In genomic region chr12:28024231-28024995, GRCh38 we compare ENCODE assay signal across 15 cellular contexts. TPM values are rescaled to one million over a fixed set of nuclear protein-coding genes. Genes with fewer than 3 reads are reported as not detected.
A peak's percentile ranks its signal among the peaks of the same experiment; 100 is the strongest.
DNase-seq lines count a peak whose midpoint lies in the region; ATAC-seq, FAIRE-seq and TF ChIP-seq lines count a peak whose summit lies in the region.
"Had no signal": no experiment of that assay in that cellular context is flagged by ENCODE, and none has a peak within 500 bp of the region (broad histone marks: within the 10 kb centered on the region; RNA-seq: fewer than 3 reads in every experiment).

No MANE protein-coding gene starts in this region.

- no peaks in the 10 kb centered on the region for H3K27me3 ChIP-seq in small intestine (ENCODE audit: control insufficient read depth in 2 of 2, insufficient read depth in 2 of 2, low read length in 2 of 2)
- H3K27me3 ChIP-seq: upper lobe of right lung had no signal

- in situ Hi-C loops in Caki2 (cut with HindIII; ENCODE audit: low pct_unique_long_range_greater_than_20kb, low sequenced_read_pairs), result no loop called here
- in situ Hi-C loops in astrocyte of the spinal cord (cut with HindIII; ENCODE audit: low sequenced_read_pairs), result no loop called here

- H3K27ac ChIP-seq in small intestine (ENCODE audit: low read depth in 1 of 2, low read length in 1 of 2), result no peak overlapping the region
- H3K27ac ChIP-seq: upper lobe of right lung had no signal

- H3K4me1 ChIP-seq in small intestine (ENCODE audit: control insufficient read depth in 2 of 2, insufficient read depth in 1 of 2, low read depth in 1 of 2, low read length in 1 of 2), result no peaks in the 10 kb centered on the region
- H3K4me1 ChIP-seq: upper lobe of right lung had no signal

- H3K36me3 ChIP-seq in small intestine (ENCODE audit: control insufficient read depth in 2 of 2, insufficient read depth in 2 of 2, low read length in 2 of 2), result no peaks in the 10 kb centered on the region
- H3K36me3 ChIP-seq: upper lobe of right lung had no signal

- TF ChIP-seq CTCF in astrocyte of the spinal cord (IDR thresholded peaks at IDR 0.05; ENCODE audit: low read depth, low read length), result no peak

- ATAC-seq in GM21737 (IDR thresholded peaks at IDR 0.05; ENCODE audit: unreplicated experiment) (no peak), HG02840 (IDR thresholded peaks at IDR 0.05; ENCODE audit: low FRiP score, unreplicated experiment) (no peak)
- ATAC-seq: upper lobe of right lung had no signal

- FAIRE-seq in small intestine (lab: Jason Lieb, UNC), result no peak

- H3K4me3 ChIP-seq in astrocyte of the spinal cord (ENCODE audit: low read depth, low read length) (no peak overlapping the region), small intestine (ENCODE audit: low read depth in 1 of 2, low read length in 2 of 2) (no peak overlapping the region)
- H3K4me3 ChIP-seq: upper lobe of right lung had no signal

- DNase-seq in Caki2 (ENCODE audit: low read depth) (peak; percentile 23), HT1080 (ENCODE audit: low read depth) (peak; percentile 77), astrocyte of the spinal cord (ENCODE audit: low read depth, low spot score) (peak; percentile 86), kidney tubule cell (ENCODE audit: low spot score) (peak; percentile 99), LoVo (ENCODE audit: low spot score) (no peak), small intestine (no peak)
- DNase-seq: activated CD4-positive, alpha-beta T cell treated with anti-CD3 and anti-CD28 coated beads, Interleukin-2, amount 50 U/mL, for 48 hours; activated naive CD4-positive, alpha-beta T cell treated with Interleukin-2 at 50 U/mL for 16 hours; CD8-positive, alpha-beta memory T cell; midbrain; NCI-H1436 treated with DMSO at 0.1 percent for 48 hours; NK-92 treated with Interleukin-12 subunit alpha and Interleukin-12 subunit beta, amount 100 ng/mL, for 24 hours; upper lobe of right lung had no signal

- 40 to 59% (median 51%) methylated on average over 3 of the region's 3 CpGs for WGBS in small intestine, 3 donors

- no peaks in the 10 kb centered on the region for H3K9me3 ChIP-seq in small intestine (ENCODE audit: control insufficient read depth, low read depth)
- H3K9me3 ChIP-seq: upper lobe of right lung had no signal

RNA-seq across cellular contexts. Expression of gene PTHLH, which starts 51.9 kb away (rescaled TPM):
- 3.9 and 8.3 TPM in 2 replicates for total RNA-seq in Caki2 (2014; rRNA removed; shearing (Covaris generic); ENCODE audit: low replicate concordance)
- total RNA-seq in HT1080 (2014; rRNA removed; shearing (Covaris generic)), result 0.13 and 0.87 TPM in 2 replicates
- polyA plus RNA-seq in HT1080 (2015; cell fraction: cytosol; rRNA removed), result 4.8 and 6.4 TPM in 2 replicates
- 4.8 and 6.0 TPM in 2 replicates for polyA plus RNA-seq in HT1080 (2015; cell fraction: nucleus; rRNA removed)
- polyA plus RNA-seq in small intestine, result under 1 TPM in 2 of 3 donors, not detected in 1; 0.54 to 0.55 TPM
- polyA plus RNA-seq: CD8-positive, alpha-beta memory T cell had no signal

Comparison
In these comparisons a context has a peak if more than half of its experiments do, and no peak if none do; other contexts are left out.
1. DNase-seq: peak in Caki2 (single experiment), HT1080 (single experiment), astrocyte of the spinal cord (single experiment) and kidney tubule cell (single experiment); none in LoVo (single experiment) and small intestine (single experiment).